In genomic region chr4:42767669-42768068, GRCh38 we compare ENCODE assay signal across 1 cellular context.
TF ChIP-seq lines count a peak whose summit lies in the region.

No MANE protein-coding gene starts in this region.

TF ChIP-seq in H1, 55 proteins besides CTCF, POLR2A, EP300 and RAD21 (continued from another document):
- TF ChIP-seq EGR1 (IDR thresholded peaks at IDR 0.05; ENCODE audit: borderline replicate concordance, low read depth, low read length) (no peak), RBBP5 (IDR thresholded peaks at IDR 0.05; ENCODE audit: borderline replicate concordance, low read depth, low read length) (no peak), KDM5A (IDR thresholded peaks at IDR 0.05; ENCODE audit: low read length) (no peak), YY1 (IDR thresholded peaks at IDR 0.05; ENCODE audit: low read depth, low read length) (no peak), SP4 (IDR thresholded peaks at IDR 0.05; ENCODE audit: low read length) (no peak)
- TF ChIP-seq, protein P1, sequence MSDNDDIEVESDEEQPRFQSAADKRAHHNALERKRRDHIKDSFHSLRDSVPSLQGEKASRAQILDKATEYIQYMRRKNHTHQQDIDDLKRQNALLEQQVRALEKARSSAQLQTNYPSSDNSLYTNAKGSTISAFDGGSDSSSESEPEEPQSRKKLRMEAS (IDR thresholded peaks at IDR 0.05): no peak
TF ChIP-seq in H1: peak in this region for 0.
